18 cellular contexts compared by ENCODE assay signal in genomic region chr6:163395786-163396185, GRCh38.
"Had no signal": no experiment of that assay in that cellular context is flagged by ENCODE, and none has a peak within 500 bp of the region (broad histone marks: within the 10 kb centered on the region; RNA-seq: fewer than 3 reads in every experiment).

No MANE protein-coding gene starts in this region.

- H3K27ac Mint-ChIP-seq: activated naive CD4-positive, alpha-beta T cell treated with anti-CD3 and anti-CD28 coated beads, Interleukin-2, amount 50 U/mL, for 24 hours; activated T-cell treated with anti-CD3 and anti-CD28 coated beads, Interleukin-2, amount 50 U/mL, for 24 hours; natural killer cell; stimulated activated memory B cell treated with anti-CD40 and anti-IgM and Interleukin-4, amounts not matched to agents 10 μg/mL and 1 μg/mL and 100 μg/mL, for 72 hours had no signal

- H3K36me3 ChIP-seq: adrenal gland, gastroesophageal sphincter, ovary, upper lobe of left lung had no signal

- H3K4me3 Mint-ChIP-seq: activated naive CD4-positive, alpha-beta T cell treated with anti-CD3 and anti-CD28 coated beads, Interleukin-2, amount 50 U/mL, for 24 hours; activated T-cell treated with anti-CD3 and anti-CD28 coated beads, Interleukin-2, amount 50 U/mL, for 24 hours; central memory CD8-positive, alpha-beta T cell; stimulated activated memory B cell treated with anti-CD40 and anti-IgM and Interleukin-4, amounts not matched to agents 10 μg/mL and 1 μg/mL and 100 μg/mL, for 72 hours had no signal

- H3K4me1 Mint-ChIP-seq: central memory CD8-positive, alpha-beta T cell had no signal

- H3K27ac ChIP-seq: ovary had no signal

- ATAC-seq: gastroesophageal sphincter; natural killer cell; SK-N-SH treated with all-trans-retinoic acid at 6 μM for 48 hours; stimulated activated memory B cell treated with anti-CD40 and anti-IgM and Interleukin-4, amounts not matched to agents 10 μg/mL and 1 μg/mL and 100 μg/mL, for 72 hours had no signal

- H3K9me3 ChIP-seq: adrenal gland, gastroesophageal sphincter, ovary, upper lobe of left lung had no signal

- H3K9me3 Mint-ChIP-seq: activated naive CD4-positive, alpha-beta T cell treated with anti-CD3 and anti-CD28 coated beads, Interleukin-2, amount 50 U/mL, for 24 hours; activated T-cell treated with anti-CD3 and anti-CD28 coated beads, Interleukin-2, amount 50 U/mL, for 24 hours; central memory CD8-positive, alpha-beta T cell; natural killer cell; stimulated activated memory B cell treated with anti-CD40 and anti-IgM and Interleukin-4, amounts not matched to agents 10 μg/mL and 1 μg/mL and 100 μg/mL, for 72 hours had no signal

- H3K27me3 ChIP-seq: adrenal gland, gastroesophageal sphincter, ovary, upper lobe of left lung had no signal

- H3K36me3 Mint-ChIP-seq: activated naive CD4-positive, alpha-beta T cell treated with anti-CD3 and anti-CD28 coated beads, Interleukin-2, amount 50 U/mL, for 24 hours; natural killer cell; stimulated activated memory B cell treated with anti-CD40 and anti-IgM and Interleukin-4, amounts not matched to agents 10 μg/mL and 1 μg/mL and 100 μg/mL, for 72 hours had no signal

- DNase-seq: activated CD4-positive, alpha-beta T cell treated with anti-CD3 and anti-CD28 coated beads, Interleukin-2, amount 50 U/mL, for 48 hours; activated effector memory CD4-positive, alpha-beta T cell treated with anti-CD3 and anti-CD28 coated beads, Interleukin-2, amount 50 U/mL, for 16 hours; activated T-cell treated with anti-CD3 and anti-CD28 coated beads, Interleukin-2, amount 50 U/mL, for 24 hours; adrenal gland; cortex of kidney; erythroblast; islet precursor cell; left ventricle myocardium superior; natural killer cell; ovary; stimulated activated CD4-positive, alpha-beta T cell treated with anti-CD3 and anti-CD28 coated beads, Interleukin-12 subunit alpha, Interleukin-12 subunit beta, amount 100 ng/mL, for 4 hours; stimulated activated CD4-positive, alpha-beta T cell treated with anti-CD3 and anti-CD28 coated beads, Interleukin-2, amount 100 ng/mL, for 24 hours; upper lobe of left lung had no signal
